In genomic region chr6:37020426-37021211, GRCh38 we compare ENCODE assay signal across 14 cellular contexts. TPM values are rescaled to one million over a fixed set of nuclear protein-coding genes. Genes with fewer than 3 reads are reported as not detected.
DNase-seq lines count a peak whose midpoint lies in the region; ATAC-seq, FAIRE-seq and TF ChIP-seq lines count a peak whose summit lies in the region.
"Had no signal": no experiment of that assay in that cellular context is flagged by ENCODE, and none has a peak within 500 bp of the region (broad histone marks: within the 10 kb centered on the region; RNA-seq: fewer than 3 reads in every experiment).

No MANE protein-coding gene starts in this region.

- no TSS peak for BruUV-seq in PC-3 (replicated peaks; lab: Mats Ljungman, UMichigan)

- H3K4me1 ChIP-seq in PC-3 (ENCODE audit: insufficient read depth, low read length) = peaks cover 58% of the 10 kb centered on the region
- peaks cover 13 to 31% (median 23%) of the 10 kb centered on the region in 4 donors for H3K4me1 ChIP-seq in esophagus muscularis mucosa

- CTCF ChIA-PET in PC-3 (lab: Charles Lee) = interaction anchor here (0.6 to 5.1 kb wide), 2 partner anchors 32 to 190 kb away, joined by 8 to 40 read pairs; no protein-coding TSS in a partner anchor

- no peak for TF ChIP-seq POLR2A in GM12891 (IDR thresholded peaks at IDR 0.05; ENCODE audit: low read depth, low read length)
- TF ChIP-seq POLR2A in esophagus muscularis mucosa (IDR thresholded peaks at IDR 0.05; ENCODE audit: low read depth) = no peak

- H3F3A ChIP-seq in PC-3 (ENCODE audit: low read length, unreplicated experiment) = peaks cover 10% of the 10 kb centered on the region

- H3K4me3 ChIP-seq in PC-3 (ENCODE audit: low read length) = no peak overlapping the region
- no peak overlapping the region for H3K4me3 ChIP-seq in esophagus muscularis mucosa
- H3K4me3 ChIP-seq: cardiac muscle cell had no signal

- POLR2A ChIA-PET in PC-3 (lab: Charles Lee; ENCODE audit: unreplicated experiment) = no interaction called here

- WGBS in esophagus muscularis mucosa = 79% methylated on average over 15 of the region's 16 CpGs

- no peaks in the 10 kb centered on the region for H3K9me2 ChIP-seq in PC-3 (replicated peaks; ENCODE audit: low read length)

- no peaks in the 10 kb centered on the region for H3K9me3 ChIP-seq in PC-3 (ENCODE audit: low read length)
- no peaks in the 10 kb centered on the region for H3K9me3 ChIP-seq in esophagus muscularis mucosa

- H3K36me3 ChIP-seq in PC-3 (ENCODE audit: low read depth, low read length) (no peaks in the 10 kb centered on the region; the same call in 1 of the 2 replicates), esophagus muscularis mucosa (no peaks in the 10 kb centered on the region)
- H3K36me3 ChIP-seq: cardiac muscle cell had no signal

- TF ChIP-seq EP300 in esophagus muscularis mucosa (IDR thresholded peaks at IDR 0.05) = no peak

- H4K20me1 ChIP-seq in PC-3 (ENCODE audit: low read length) = no peaks in the 10 kb centered on the region

- peak; percentile 54 for FAIRE-seq in GM12891 (lab: Jason Lieb, UNC)
- FAIRE-seq: endometrium had no signal

- intact Hi-C loops in PC-3 (cut with micrococcal nuclease) (no loop called here), cardiac septum (cut with DNase I) (no loop called here), esophagus muscularis mucosa (cut with DNase I) (loop anchor here (2.0 kb wide), 1 partner anchor 190 kb away; no protein-coding TSS in a partner anchor)

- TF ChIP-seq CTCF in PC-3 (conservative IDR thresholded peaks at IDR 0.05; ENCODE audit: low read depth, low read length) (no peak), esophagus muscularis mucosa (IDR thresholded peaks at IDR 0.05) (no peak)

- no peak overlapping the region for H3K9ac ChIP-seq in PC-3 (ENCODE audit: low read length)

- H3K27ac ChIP-seq in PC-3 (ENCODE audit: low read length) (no peak overlapping the region), esophagus muscularis mucosa (replicated peaks in 1 of 4) (peak overlapping the region in 2 of 4 donors; percentile 66 to 72)
- H3K27ac ChIP-seq: cardiac muscle cell had no signal

- H3K79me2 ChIP-seq in PC-3 (ENCODE audit: low read length) = no peaks in the 10 kb centered on the region

- no peak for ATAC-seq in PC-3

- H3K27me3 ChIP-seq in PC-3 (ENCODE audit: low read length) = no peaks in the 10 kb centered on the region
- no peaks in the 10 kb centered on the region for H3K27me3 ChIP-seq in esophagus muscularis mucosa
- H3K27me3 ChIP-seq: cardiac muscle cell had no signal

- H3K4me2 ChIP-seq in PC-3 (ENCODE audit: low read length) = no peak overlapping the region

- DNase-seq in DMS153 (lab: John Stamatoyannopoulos, UW) (peak; percentile 69), GM12891 (ENCODE audit: insufficient read length, low spot score) (no peak), PC-3 (peak; percentile 18), kidney tubule cell (ENCODE audit: low spot score) (peak; percentile 24), KG1 (lab: John Stamatoyannopoulos, UW) (no peak), cardiac septum (ENCODE audit: low spot score) (no peak), esophagus muscularis mucosa (ENCODE audit: extremely low spot score) (no peak)
- DNase-seq: activated CD4-positive, alpha-beta T cell treated with anti-CD3 and anti-CD28 coated beads, Interleukin-2, amount 50 U/mL, for 48 hours; CD4-positive, alpha-beta memory T cell; HFFc6; NCI-H1694 treated with DMSO at 0.1 percent for 48 hours had no signal

- no peak overlapping the region for H2AFZ ChIP-seq in PC-3 (ENCODE audit: low read length)

TF ChIP-seq in GM12891, 5 proteins besides CTCF, POLR2A, EP300 and RAD21:
- no peak for TF ChIP-seq POU2F2 (IDR thresholded peaks at IDR 0.05; ENCODE audit: low read depth, low read length)
- TF ChIP-seq PAX5 (IDR thresholded peaks at IDR 0.05; ENCODE audit: insufficient read depth, low read length, severe bottlenecking) = no peak
- no peak for TF ChIP-seq SPI1 (IDR thresholded peaks at IDR 0.05; ENCODE audit: low read depth, low read length)
- TF ChIP-seq POLR2AphosphoS5 (IDR thresholded peaks at IDR 0.05; ENCODE audit: low read depth, low read length) = no peak
- TF ChIP-seq TAF1 (IDR thresholded peaks at IDR 0.05; ENCODE audit: low read depth, low read length) = no peak

RNA-seq across cellular contexts. Expression of gene FGD2, which starts 15.2 kb away (rescaled TPM):
- 6.1 TPM for polyA plus RNA-seq in GM12891 (2012; ENCODE audit: low read depth, missing spikeins)
- 0.35 and 0.44 TPM in 2 replicates for total RNA-seq in PC-3 (2014; rRNA removed)
- total RNA-seq in cardiac septum = 2.3 TPM
- total RNA-seq in esophagus muscularis mucosa = 10 to 100 TPM; 13.9 to 23.1 (median 19.3) TPM
- total RNA-seq: cardiac muscle cell, HFFc6, neural crest cell had no signal

RNA-seq across cellular contexts. Expression of gene MTCH1, which starts 34.6 kb away (rescaled TPM):
- polyA plus RNA-seq in GM12891 (2012; ENCODE audit: low read depth, missing spikeins) = 96.3 TPM
- total RNA-seq in PC-3 (2014; rRNA removed) (253 and 264 TPM in 2 replicates), cardiac septum (139 TPM), esophagus muscularis mucosa (100 to 1,000 TPM; 205 to 258 (median 232) TPM)

Comparison
In these comparisons a context has a peak if more than half of its experiments do, and no peak if none do; other contexts are left out.
1. DNase-seq: peak in DMS153 (single experiment), PC-3 (single experiment) and kidney tubule cell (single experiment); none in GM12891 (single experiment), KG1 (single experiment), cardiac septum (single experiment) and esophagus muscularis mucosa (single experiment).